In genomic region chr3:168197162-168197561, GRCh38 we compare ENCODE assay signal across 21 cellular contexts.
DNase-seq lines count a peak whose midpoint lies in the region; ATAC-seq, FAIRE-seq and TF ChIP-seq lines count a peak whose summit lies in the region.
"Had no signal": no experiment of that assay in that cellular context is flagged by ENCODE, and none has a peak within 500 bp of the region (broad histone marks: within the 10 kb centered on the region; RNA-seq: fewer than 3 reads in every experiment).

No MANE protein-coding gene starts in this region.

- DNase-seq in NCI-H510A treated with DMSO at 0.1 percent for 48 hours (lab: John Stamatoyannopoulos, UW) = peak; percentile 22
- no peak for DNase-seq in NCI-H510A (lab: John Stamatoyannopoulos, UW)
- peak; percentile 37 for DNase-seq in NCI-H146 treated with DMSO at 0.1 percent for 48 hours (lab: John Stamatoyannopoulos, UW; ENCODE audit: unreplicated experiment)
- no peak for DNase-seq in upper lobe of right lung
- no peak for DNase-seq in stimulated activated CD4-positive, alpha-beta T cell treated with anti-CD3 and anti-CD28 coated beads, Interleukin-4, amount 100 ng/mL, for 4 hours
- no peak for DNase-seq in OCI-M2 (lab: John Stamatoyannopoulos, UW; ENCODE audit: unreplicated experiment)
- DNase-seq: MM.1S, NCI-H1436 treated with DMSO at 0.1 percent for 48 hours, NCI-H2029, NCI-H2227 treated with DMSO at 0.1 percent for 48 hours, NCI-H524, NCI-H748 treated with DMSO at 0.1 percent for 48 hours, SHP77, T-cell had no signal

- no peak for TF ChIP-seq CTCF in upper lobe of right lung (IDR thresholded peaks at IDR 0.05)

- ATAC-seq in upper lobe of right lung = peak; percentile 68
- ATAC-seq in GM21381 (IDR thresholded peaks at IDR 0.05; ENCODE audit: unreplicated experiment) = no peak
- ATAC-seq: HCT116, Panc1, T-cell had no signal

- H3K27ac ChIP-seq in upper lobe of right lung = no peak overlapping the region
- H3K27ac ChIP-seq: KMS-11, RWPE1 had no signal

- intact Hi-C loops in upper lobe of right lung (cut with DNase I) = no loop called here

- H3K9me3 ChIP-seq in upper lobe of right lung = no peaks in the 10 kb centered on the region

- peak; percentile 68 for FAIRE-seq in islet of Langerhans (lab: Jason Lieb, UNC)
- FAIRE-seq: G401.6 had no signal

- H3K27me3 ChIP-seq in upper lobe of right lung = no peaks in the 10 kb centered on the region

- no peak overlapping the region for H3K4me3 ChIP-seq in upper lobe of right lung

- H3K4me1 ChIP-seq in upper lobe of right lung = no peaks in the 10 kb centered on the region

- no peaks in the 10 kb centered on the region for H3K36me3 ChIP-seq in upper lobe of right lung

Comparison
In these comparisons a context has a peak if more than half of its experiments do, and no peak if none do; other contexts are left out.
1. DNase-seq: peak in NCI-H510A treated with DMSO at 0.1 percent for 48 hours (single experiment) and NCI-H146 treated with DMSO at 0.1 percent for 48 hours (single experiment); none in NCI-H510A (single experiment), upper lobe of right lung (single experiment), stimulated activated CD4-positive, alpha-beta T cell treated with anti-CD3 and anti-CD28 coated beads, Interleukin-4, amount 100 ng/mL, for 4 hours (0 of 2) and OCI-M2 (single experiment).